Comparison of ENCODE assay signal across 24 cellular contexts in genomic region chr17:53630115-53630514, GRCh38.
"Had no signal": no experiment of that assay in that cellular context is flagged by ENCODE, and none has a peak within 500 bp of the region (broad histone marks: within the 10 kb centered on the region; RNA-seq: fewer than 3 reads in every experiment).

No MANE protein-coding gene starts in this region.

- H3K4me3 Mint-ChIP-seq: activated CD8-positive, alpha-beta T cell treated with anti-CD3 and anti-CD28 coated beads, Interleukin-2, amount 10 ng/mL, durations not matched to agents 7 days and 5 days; activated naive CD8-positive, alpha-beta T cell treated with anti-CD3 and anti-CD28 coated beads, Interleukin-2, amount 10 ng/mL, durations not matched to agents 7 days and 5 days had no signal

- H3K36me3 Mint-ChIP-seq: activated naive CD8-positive, alpha-beta T cell treated with anti-CD3 and anti-CD28 coated beads, Interleukin-2, amount 10 ng/mL, durations not matched to agents 7 days and 5 days had no signal

- H3K4me1 Mint-ChIP-seq: activated naive CD8-positive, alpha-beta T cell treated with anti-CD3 and anti-CD28 coated beads, Interleukin-2, amount 10 ng/mL, durations not matched to agents 7 days and 5 days had no signal

- H3K4me3 ChIP-seq: adrenal gland, Peyer's patch, SJCRH30 had no signal

- H3K27ac ChIP-seq: adrenal gland, Peyer's patch, RWPE1, SJCRH30, WERI-Rb-1 had no signal

- H3K27me3 Mint-ChIP-seq: activated naive CD8-positive, alpha-beta T cell treated with anti-CD3 and anti-CD28 coated beads, Interleukin-2, amount 10 ng/mL, durations not matched to agents 7 days and 5 days had no signal

- DNase-seq: activated CD4-positive, alpha-beta T cell treated with anti-CD3 and anti-CD28 coated beads for 48 hours; activated CD4-positive, alpha-beta T cell treated with anti-CD3 and anti-CD28 coated beads, Interleukin-2, amount 50 U/mL, for 4 hours; activated CD8-positive, alpha-beta memory T cell treated with anti-CD3 and anti-CD28 coated beads, Interleukin-2, amount 50 U/mL, for 48 hours; activated CD8-positive, alpha-beta T cell treated with anti-CD3 and anti-CD28 coated beads, Interleukin-2, amount 10 ng/mL, durations not matched to agents 7 days and 5 days; activated naive CD4-positive, alpha-beta T cell treated with anti-CD3 and anti-CD28 coated beads, Interleukin-2, amount 50 U/mL, for 16 hours; activated naive CD8-positive, alpha-beta T cell treated with anti-CD3 and anti-CD28 coated beads, Interleukin-2, amount 10 ng/mL, durations not matched to agents 7 days and 5 days; activated T-cell treated with anti-CD3 and anti-CD28 coated beads, Interleukin-2, amount 50 U/mL, for 1 hour; adrenal gland; anterior cingulate cortex; MM.1S; NCI-H1105 treated with DMSO at 0.1 percent for 48 hours; NCI-H1436 treated with DMSO at 0.1 percent for 48 hours; NCI-H187; NCI-H2081; NCI-H446; NCI-H524; Peyer's patch; Right ventricle myocardium superior; SJCRH30; SK-N-SH; T-helper 1 cell; WERI-Rb-1 had no signal

- H3K27ac Mint-ChIP-seq: activated CD8-positive, alpha-beta T cell treated with anti-CD3 and anti-CD28 coated beads, Interleukin-2, amount 10 ng/mL, durations not matched to agents 7 days and 5 days; activated naive CD8-positive, alpha-beta T cell treated with anti-CD3 and anti-CD28 coated beads, Interleukin-2, amount 10 ng/mL, durations not matched to agents 7 days and 5 days had no signal

- H3K36me3 ChIP-seq: adrenal gland, Peyer's patch, SJCRH30, WERI-Rb-1 had no signal

- H3K9me3 ChIP-seq: adrenal gland, Peyer's patch, SJCRH30, SK-N-SH had no signal

- H3K4me1 ChIP-seq: adrenal gland, Peyer's patch had no signal

- H3K27me3 ChIP-seq: adrenal gland, Peyer's patch, SJCRH30 had no signal

- H3K9me3 Mint-ChIP-seq: activated naive CD8-positive, alpha-beta T cell treated with anti-CD3 and anti-CD28 coated beads, Interleukin-2, amount 10 ng/mL, durations not matched to agents 7 days and 5 days had no signal

- H3K9me2 ChIP-seq: SK-N-SH had no signal

- H3K9ac ChIP-seq: SK-N-SH had no signal

- H3K4me2 ChIP-seq: SK-N-SH had no signal

- ATAC-seq: activated CD4-positive, CD25-positive, alpha-beta regulatory T cell treated with anti-CD3 and anti-CD28 coated beads, Interleukin-2, amount 50 U/mL, for 24 hours; activated CD8-positive, alpha-beta T cell treated with anti-CD3 and anti-CD28 coated beads, Interleukin-2, amount 10 ng/mL, durations not matched to agents 7 days and 5 days had no signal
